16 cellular contexts compared by ENCODE assay signal in genomic region chr12:32768518-32768917, GRCh38. TPM values are rescaled to one million over a fixed set of nuclear protein-coding genes. Genes with fewer than 3 reads are reported as not detected.
DNase-seq lines count a peak whose midpoint lies in the region; ATAC-seq and TF ChIP-seq lines count a peak whose summit lies in the region.
"Had no signal": no experiment of that assay in that cellular context is flagged by ENCODE, and none has a peak within 500 bp of the region (broad histone marks: within the 10 kb centered on the region; RNA-seq: fewer than 3 reads in every experiment).

No MANE protein-coding gene starts in this region.

- no peaks in the 10 kb centered on the region for H3K79me2 ChIP-seq in PC-3 (ENCODE audit: low read length)

- H3K27me3 ChIP-seq in PC-3 (ENCODE audit: low read length), result no peaks in the 10 kb centered on the region
- H3K27me3 ChIP-seq: BE2C had no signal

- no peaks in the 10 kb centered on the region for H3K9me2 ChIP-seq in PC-3 (replicated peaks; ENCODE audit: low read length)

- intact Hi-C loops in left colon (cut with DNase I, micrococcal nuclease) (no loop called here), PC-3 (cut with micrococcal nuclease) (no loop called here), sciatic nerve (cut with DNase I) (no loop called here)

- H3K9me3 Mint-ChIP-seq in WTC11, result no peaks in the 10 kb centered on the region
- H3K9me3 Mint-ChIP-seq: CD4-positive, alpha-beta memory T cell had no signal

- no TSS peak for BruUV-seq in PC-3 (replicated peaks; lab: Mats Ljungman, UMichigan)

- no peaks in the 10 kb centered on the region for H3F3A ChIP-seq in PC-3 (ENCODE audit: low read length, unreplicated experiment)

- H3K9me3 ChIP-seq in PC-3 (ENCODE audit: low read length), result no peaks in the 10 kb centered on the region
- H3K9me3 ChIP-seq: A549, BE2C, HAP-1 had no signal

- H3K36me3 ChIP-seq in PC-3 (ENCODE audit: low read depth, low read length), result no peaks in the 10 kb centered on the region
- H3K36me3 ChIP-seq: BE2C, HAP-1 had no signal

- H3K9ac ChIP-seq in PC-3 (ENCODE audit: low read length), result no peak overlapping the region

- no peak overlapping the region for H3K27ac Mint-ChIP-seq in WTC11
- H3K27ac Mint-ChIP-seq: CD4-positive, alpha-beta memory T cell had no signal

- no peak overlapping the region for H3K4me2 ChIP-seq in PC-3 (ENCODE audit: low read length)
- H3K4me2 ChIP-seq: A549 had no signal

- no peak overlapping the region for H3K27ac ChIP-seq in PC-3 (ENCODE audit: low read length)
- H3K27ac ChIP-seq: A549, C4-2B, HL-60 had no signal

- H2AFZ ChIP-seq in PC-3 (ENCODE audit: low read length), result no peak overlapping the region

- H3K36me3 Mint-ChIP-seq in WTC11, result no peaks in the 10 kb centered on the region
- H3K36me3 Mint-ChIP-seq: CD4-positive, alpha-beta memory T cell had no signal

- no peaks in the 10 kb centered on the region for H4K20me1 ChIP-seq in PC-3 (ENCODE audit: low read length)

- DNase-seq in LoVo (ENCODE audit: low spot score), result peak; percentile 32
- peak; percentile 91 for DNase-seq in NCI-H82 (lab: John Stamatoyannopoulos, UW)
- DNase-seq in WTC11 (ENCODE audit: low spot score), result no peak
- no peak for DNase-seq in left colon
- DNase-seq in GM03348 (ENCODE audit: low spot score), result no peak
- no peak for DNase-seq in PC-3
- DNase-seq in sciatic nerve (ENCODE audit: low spot score), result no peak
- DNase-seq: BE2C; CD4-positive, alpha-beta memory T cell; DMS79 treated with DMSO at 0.1 percent for 48 hours; GDM1 had no signal

- ATAC-seq in WTC11 (peak; percentile 20; the same call in 1 of the 2 replicates), left colon (peak; percentile 62), HG02981 (IDR thresholded peaks at IDR 0.05; ENCODE audit: unreplicated experiment) (no peak), PC-3 (no peak), sciatic nerve (no peak)
- ATAC-seq: A549 had no signal

- H3K4me1 Mint-ChIP-seq in WTC11, result peaks cover 6% of the 10 kb centered on the region; the same call in 1 of the 2 replicates
- H3K4me1 Mint-ChIP-seq: CD4-positive, alpha-beta memory T cell had no signal

- POLR2A ChIA-PET in WTC11 (lab: Charles Lee) (no interaction called here), PC-3 (lab: Charles Lee; ENCODE audit: unreplicated experiment) (no interaction called here)

- H3K27me3 Mint-ChIP-seq in WTC11 (ENCODE audit: low read depth), result no peaks in the 10 kb centered on the region

- no peak overlapping the region for H3K4me3 Mint-ChIP-seq in WTC11
- H3K4me3 Mint-ChIP-seq: CD4-positive, alpha-beta memory T cell had no signal

- H3K4me3 ChIP-seq in PC-3 (ENCODE audit: low read length), result no peak overlapping the region
- H3K4me3 ChIP-seq: A549, HAP-1 had no signal

- no peak for TF ChIP-seq CTCF in WTC11 (IDR thresholded peaks at IDR 0.05)
- no peak for TF ChIP-seq CTCF in PC-3 (conservative IDR thresholded peaks at IDR 0.05; ENCODE audit: low read depth, low read length)

- CTCF ChIA-PET in WTC11 (lab: Charles Lee), result interaction anchor here (2.4 kb wide), 1 partner anchor 12 kb away, joined by 17 read pairs; the partner anchor contains the start of gene YARS2
- CTCF ChIA-PET in PC-3 (lab: Charles Lee), result no interaction called here

- H3K4me1 ChIP-seq in PC-3 (ENCODE audit: insufficient read depth, low read length), result no peaks in the 10 kb centered on the region
- H3K4me1 ChIP-seq: A549, BE2C, HAP-1 had no signal

TF ChIP-seq in WTC11, 78 proteins besides CTCF, POLR2A, EP300 and RAD21 (continues in another document):
- TF ChIP-seq PRDM15 (CRISPR knock-in tag; IDR thresholded peaks at IDR 0.05), result no peak
- no peak for TF ChIP-seq ZNF263 (CRISPR knock-in tag; IDR thresholded peaks at IDR 0.05; ENCODE audit: low read depth)
- TF ChIP-seq ZNF416 (CRISPR knock-in tag; IDR thresholded peaks at IDR 0.05), result no peak
- no peak for TF ChIP-seq TEAD4 (CRISPR knock-in tag; IDR thresholded peaks at IDR 0.05)
- no peak for TF ChIP-seq ZNF512 (CRISPR knock-in tag; IDR thresholded peaks at IDR 0.05; ENCODE audit: borderline replicate concordance)
- no peak for TF ChIP-seq STAT6 (CRISPR knock-in tag; conservative IDR thresholded peaks at IDR 0.05; ENCODE audit: low read depth)
- TF ChIP-seq GABPB1 (CRISPR knock-in tag; IDR thresholded peaks at IDR 0.05), result no peak
- TF ChIP-seq NR1H2 (CRISPR knock-in tag; IDR thresholded peaks at IDR 0.05), result no peak
- TF ChIP-seq JAZF1 (CRISPR knock-in tag; IDR thresholded peaks at IDR 0.05), result no peak

RNA-seq across cellular contexts. Expression of gene YARS2, which starts 12.8 kb away (rescaled TPM):
- 36.6 to 41.4 TPM (median 38.6 TPM) in 3 replicates for total RNA-seq in WTC11 (2021)
- 10 to 100 TPM; 13.4 to 14.9 TPM for total RNA-seq in left colon
- 31.4 and 37.4 TPM in 2 replicates for total RNA-seq in PC-3 (2014; rRNA removed)
- total RNA-seq in sciatic nerve, result 12.2 TPM

Comparison
In these comparisons a context has a peak if more than half of its experiments do, and no peak if none do; other contexts are left out.
1. DNase-seq: peak in LoVo (single experiment) and NCI-H82 (single experiment); none in WTC11 (single experiment), left colon (0 of 2), GM03348 (single experiment), PC-3 (single experiment) and sciatic nerve (single experiment).
2. ATAC-seq: peak in WTC11 (single experiment) and left colon (single experiment); none in HG02981 (single experiment), PC-3 (single experiment) and sciatic nerve (single experiment).